In genomic region chr2:61536086-61536722, GRCh38 we compare ENCODE assay signal across 8 cellular contexts. TPM values are rescaled to one million over a fixed set of nuclear protein-coding genes. Genes with fewer than 3 reads are reported as not detected.
DNase-seq lines count a peak whose midpoint lies in the region; ATAC-seq and TF ChIP-seq lines count a peak whose summit lies in the region.

No MANE protein-coding gene starts in this region.

- peaks cover 40 to 55% of the 10 kb centered on the region in 2 donors for H3K4me1 Mint-ChIP-seq in immature natural killer cell

- no peak for ATAC-seq in HG03159 (IDR thresholded peaks at IDR 0.05; ENCODE audit: unreplicated experiment)

- H3K27ac ChIP-seq in ascending aorta (peak overlapping the region; percentile 96 to 98), stomach smooth muscle (ENCODE audit: low read length) (peak overlapping the region; percentile 97)

- intact Hi-C loops in ascending aorta (cut with DNase I): loop anchor here (2.0 to 5.0 kb wide), 2 partner anchors 159 to 661 kb away; partner anchors contain the start of gene B3GNT2

- H3K36me3 ChIP-seq in ascending aorta (peaks cover 0 to 2% of the 10 kb centered on the region in 2 donors), stomach smooth muscle (ENCODE audit: control insufficient read depth in 2 of 2, insufficient read depth in 2 of 2, low read length in 2 of 2) (no peaks in the 10 kb centered on the region)

- peaks cover 12 to 16% (median 16%) of the 10 kb centered on the region in 3 donors for H3K27me3 Mint-ChIP-seq in immature natural killer cell (ENCODE audit: low read depth in 3 of 3)

- H3K4me3 Mint-ChIP-seq in immature natural killer cell: peak overlapping the region; percentile 94 to 100 (median 96)

- no peaks in the 10 kb centered on the region for H3K27me3 ChIP-seq in ascending aorta
- H3K27me3 ChIP-seq in stomach smooth muscle (ENCODE audit: control insufficient read depth in 1 of 2, insufficient read depth in 2 of 2, low read length in 2 of 2): no peaks in the 10 kb centered on the region

- H3K27ac Mint-ChIP-seq in immature natural killer cell: peak overlapping the region; percentile 95 to 97 (median 96)

- TF ChIP-seq CTCF in GM12864 (IDR thresholded peaks at IDR 0.05; ENCODE audit: low read depth, low read length, missing control alignments): no peak
- TF ChIP-seq CTCF in ascending aorta (IDR thresholded peaks at IDR 0.05): peak in 1 of 3 experiments; percentile 5

- H3K9me3 ChIP-seq in ascending aorta (no peaks in the 10 kb centered on the region), stomach smooth muscle (ENCODE audit: control insufficient read depth in 2 of 2, low read length in 2 of 2) (no peaks in the 10 kb centered on the region)

- H3K4me1 ChIP-seq in ascending aorta (peaks cover 0 to 19% of the 10 kb centered on the region in 2 donors), stomach smooth muscle (ENCODE audit: control insufficient read depth, insufficient read depth, low read length) (peaks cover 11% of the 10 kb centered on the region)

- DNase-seq in GM12864 (ENCODE audit: low read depth) (no peak), NCI-H2196 (lab: John Stamatoyannopoulos, UW; ENCODE audit: unreplicated experiment) (peak; percentile 28), ascending aorta (ENCODE audit: low spot score in 2 of 2) (no peak), immature natural killer cell (no peak), SHP77 treated with DMSO at 0.1 percent for 48 hours (lab: John Stamatoyannopoulos, UW) (no peak)
- DNase-seq in activated CD4-positive, CD25-positive, alpha-beta regulatory T cell (lab: John Stamatoyannopoulos, UW): no peak

- peak overlapping the region; percentile 79 for H3K4me3 ChIP-seq in GM12864 (ENCODE audit: low read depth, low read length)
- H3K4me3 ChIP-seq in ascending aorta: peak overlapping the region; percentile 86 to 98
- H3K4me3 ChIP-seq in stomach smooth muscle (ENCODE audit: low read length in 2 of 2): peak overlapping the region; percentile 95 to 100

- no peaks in the 10 kb centered on the region for H3K9me3 Mint-ChIP-seq in immature natural killer cell

- H3K9ac ChIP-seq in stomach smooth muscle (ENCODE audit: low read length in 2 of 2): peak overlapping the region; percentile 30 to 89

- H3K36me3 Mint-ChIP-seq in immature natural killer cell: no peaks in the 10 kb centered on the region

RNA-seq across cellular contexts. Expression of gene XPO1, which starts 2.0 kb away (rescaled TPM):
- 47.9 TPM for total RNA-seq in ascending aorta
- 10 to 100 TPM; 19.7 to 44.4 (median 19.9) TPM for polyA plus RNA-seq in immature natural killer cell
